In the genomic region with DNA sequence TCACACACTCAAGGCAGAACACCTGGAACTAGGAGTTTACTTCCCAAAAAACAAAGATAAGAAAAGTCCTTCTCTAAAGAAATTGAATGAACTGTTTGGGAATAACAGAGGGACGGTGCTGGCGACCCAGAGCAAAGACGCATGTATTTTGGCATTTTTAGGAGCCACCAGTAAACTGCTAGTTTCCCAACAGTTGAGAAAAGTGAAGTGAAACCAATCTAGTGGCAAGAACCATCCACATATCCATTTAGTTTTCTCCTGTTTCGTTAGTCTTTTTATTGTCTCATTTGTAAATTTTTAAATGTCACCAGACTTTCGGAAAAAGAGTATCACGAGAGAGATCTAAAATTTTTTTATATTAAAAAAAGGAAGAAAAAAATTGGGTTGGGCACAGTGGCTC, we compare ENCODE assay signal across 18 cellular contexts. TPM values are rescaled to one million over a fixed set of nuclear protein-coding genes. Genes with fewer than 3 reads are reported as not detected.
A peak's percentile ranks its signal among the peaks of the same experiment; 100 is the strongest.
DNase-seq lines count a peak whose midpoint lies in the region; ATAC-seq and FAIRE-seq lines count a peak whose summit lies in the region.
"Had no signal": no experiment of that assay in that cellular context is flagged by ENCODE, and none has a peak within 500 bp of the region (broad histone marks: within the 10 kb centered on the region; RNA-seq: fewer than 3 reads in every experiment).

No MANE protein-coding gene starts in this region.

- DNase-seq in SKM-1 treated with dmso at 0.1 percent for 144 hours (lab: John Stamatoyannopoulos, UW; ENCODE audit: unreplicated experiment): peak; percentile 13
- no peak for DNase-seq in SKM-1 (lab: John Stamatoyannopoulos, UW; ENCODE audit: unreplicated experiment)
- DNase-seq in NOMO-1 (lab: John Stamatoyannopoulos, UW; ENCODE audit: unreplicated experiment in 2 of 2): peak; percentile 86 to 91
- peak; percentile 3 for DNase-seq in SIG-M5 (lab: John Stamatoyannopoulos, UW)
- DNase-seq in NCI-H510A (lab: John Stamatoyannopoulos, UW): no peak
- no peak for DNase-seq in small intestine
- DNase-seq: Calu3; CD4-positive, alpha-beta T cell; DMS 273 treated with DMSO at 0.1 percent for 48 hours; GM23248 had no signal

- H3K36me3 ChIP-seq in small intestine (ENCODE audit: control insufficient read depth in 2 of 2, insufficient read depth in 2 of 2, low read length in 2 of 2): no peaks in the 10 kb centered on the region
- H3K36me3 ChIP-seq: BLaER1 had no signal

- H3K4me1 ChIP-seq in small intestine (ENCODE audit: control insufficient read depth in 2 of 2, insufficient read depth in 1 of 2, low read depth in 1 of 2, low read length in 1 of 2): no peaks in the 10 kb centered on the region
- H3K4me1 ChIP-seq: BLaER1 had no signal

- ATAC-seq in HG02763 (IDR thresholded peaks at IDR 0.05; ENCODE audit: unreplicated experiment): no peak
- no peak for ATAC-seq in HG03095 (IDR thresholded peaks at IDR 0.05; ENCODE audit: unreplicated experiment)
- ATAC-seq: HCT116, HepG2 had no signal

- H3K27ac ChIP-seq in small intestine (ENCODE audit: low read depth in 1 of 2, low read length in 1 of 2): no peak overlapping the region
- H3K27ac ChIP-seq: 22Rv1, BLaER1, GM23248 had no signal

- WGBS in small intestine, 3 donors: 95 to 97% (median 97%) methylated on average over 6 of the region's 6 CpGs

- no peak for FAIRE-seq in small intestine (lab: Jason Lieb, UNC)
- FAIRE-seq: H54, HepG2, HTR-8/SVneo had no signal

- no peak overlapping the region for H3K4me3 ChIP-seq in small intestine (ENCODE audit: low read depth in 1 of 2, low read length in 2 of 2)
- H3K4me3 ChIP-seq: BLaER1, GM23248 had no signal

- no peaks in the 10 kb centered on the region for H3K9me3 ChIP-seq in small intestine (ENCODE audit: control insufficient read depth, low read depth)
- H3K9me3 ChIP-seq: BLaER1 had no signal

- no peaks in the 10 kb centered on the region for H3K27me3 ChIP-seq in small intestine (ENCODE audit: control insufficient read depth in 2 of 2, insufficient read depth in 2 of 2, low read length in 2 of 2)
- H3K27me3 ChIP-seq: BLaER1 had no signal

RNA-seq across cellular contexts. Expression of a gene that starts 30.2 kb away (rescaled TPM):
- polyA plus RNA-seq in small intestine: 10 to 100 TPM in 1 of 3 donors, 1 to 10 TPM in 2; 4.1 to 17.6 (median 6.9) TPM
- polyA plus RNA-seq: HepG2 had no signal

RNA-seq across cellular contexts. Expression of a gene that starts 58.1 kb away (rescaled TPM):
- 1 to 10 TPM in 1 of 3 donors, under 1 TPM in 2; 0.37 to 4.7 (median 0.81) TPM for polyA plus RNA-seq in small intestine
- polyA plus RNA-seq: HepG2 had no signal

Comparison
In these comparisons a context has a peak if more than half of its experiments do, and no peak if none do; other contexts are left out.
1. DNase-seq: peak in SKM-1 treated with dmso at 0.1 percent for 144 hours (single experiment), NOMO-1 (2 of 2) and SIG-M5 (single experiment); none in SKM-1 (single experiment), NCI-H510A (single experiment) and small intestine (single experiment).